34 cellular contexts compared by ENCODE assay signal in genomic region chr10:58824396-58824795, GRCh38.
DNase-seq lines count a peak whose midpoint lies in the region; ATAC-seq, FAIRE-seq and TF ChIP-seq lines count a peak whose summit lies in the region.
"Had no signal": no experiment of that assay in that cellular context is flagged by ENCODE, and none has a peak within 500 bp of the region (broad histone marks: within the 10 kb centered on the region; RNA-seq: fewer than 3 reads in every experiment).

No MANE protein-coding gene starts in this region.

- no peak overlapping the region for H3K14ac ChIP-seq in IMR-90 (replicated peaks; ENCODE audit: low read depth, low read length)

- H3K9me1 ChIP-seq in IMR-90 (ENCODE audit: insufficient read depth, low read length), result peaks cover 4% of the 10 kb centered on the region

- no peak overlapping the region for H2BK15ac ChIP-seq in IMR-90 (ENCODE audit: low read depth, low read length)

- in situ Hi-C loops in HepG2 (cut with HindIII; ENCODE audit: extremely low pct_ligation_motif_present, low pct_unique_long_range_greater_than_20kb) (no loop called here), IMR-90 (cut with MboI; ENCODE audit: low sequenced_read_pairs) (no loop called here), G401 (cut with HindIII; ENCODE audit: low sequenced_read_pairs) (no loop called here)

- WGBS in HepG2 (ENCODE audit: low lambda C conversion rate), result 88% methylated on average over 2 of the region's 2 CpGs
- 77% methylated on average over 1 of the region's 2 CpGs for WGBS in right lobe of liver (ENCODE audit: insufficient coverage, low coverage, low lambda C conversion rate, missing lambda C conversion rate)
- WGBS in A549 (ENCODE audit: missing lambda C conversion rate), result 96% methylated on average over 2 of the region's 2 CpGs
- WGBS in IMR-90 (ENCODE audit: extremely low coverage in 2 of 2, insufficient read length in 1 of 2), 2 experiments, result no CpG with 5 or more reads among the region's 2 CpGs

- no peak for FAIRE-seq in HepG2 (lab: Jason Lieb, UNC)
- FAIRE-seq in A549 (lab: Jason Lieb, UNC), result peak; percentile 32
- FAIRE-seq in urothelium cell line (lab: Jason Lieb, UNC), result peak; percentile 79
- FAIRE-seq: A204.1, D721Med had no signal

- no peak overlapping the region for H4K91ac ChIP-seq in IMR-90 (ENCODE audit: insufficient read depth, low read depth, low read length)

- no peaks in the 10 kb centered on the region for H3K9me3 ChIP-seq in HepG2 (ENCODE audit: low read length)
- no peaks in the 10 kb centered on the region for H3K9me3 ChIP-seq in right lobe of liver
- no peaks in the 10 kb centered on the region for H3K9me3 ChIP-seq in A549
- no peaks in the 10 kb centered on the region for H3K9me3 ChIP-seq in IMR-90 (ENCODE audit: control insufficient read depth, insufficient read depth, low read length)
- no peaks in the 10 kb centered on the region for H3K9me3 ChIP-seq in osteoblast (ENCODE audit: low read depth, low read length)
- no peaks in the 10 kb centered on the region for H3K9me3 ChIP-seq in MG63
- H3K9me3 ChIP-seq: BE2C; BLaER1; BLaER1 treated with 17β-estradiol and CSF1 and Interleukin-3, amounts not matched to agents 10 nM and 100 nM; Caco-2 had no signal

- no peak overlapping the region for H2AK5ac ChIP-seq in IMR-90 (ENCODE audit: low read depth, low read length)

- POLR2A ChIA-PET in HepG2 (lab: Yijun Ruan, JAX), result no interaction called here
- POLR2A ChIA-PET in A549 (lab: Yijun Ruan, JAX), result no interaction called here
- POLR2A ChIA-PET in IMR-90 (lab: Charles Lee; ENCODE audit: unreplicated experiment), result no interaction called here

- H3K4ac ChIP-seq in IMR-90 (ENCODE audit: low read depth, low read length), result no peak overlapping the region

- no peak overlapping the region for H2BK5ac ChIP-seq in IMR-90 (ENCODE audit: low read depth, low read length, poor library complexity, severe bottlenecking)

- H4K8ac ChIP-seq in IMR-90 (ENCODE audit: low read depth in 2 of 2, low read length in 2 of 2), result no peak overlapping the region

- H4K20me1 ChIP-seq in HepG2 (ENCODE audit: insufficient read depth, low read length), result no peaks in the 10 kb centered on the region
- no peaks in the 10 kb centered on the region for H4K20me1 ChIP-seq in IMR-90 (ENCODE audit: insufficient read depth, low read length)
- no peaks in the 10 kb centered on the region for H4K20me1 ChIP-seq in osteoblast (ENCODE audit: insufficient read depth, low read length)
- H4K20me1 ChIP-seq: BLaER1; BLaER1 treated with 17β-estradiol and CSF1 and Interleukin-3, amounts not matched to agents 10 nM and 100 nM had no signal

- no peak for TF ChIP-seq POLR2A in HepG2 (IDR thresholded peaks at IDR 0.05; ENCODE audit: insufficient read depth in 1 of 2, low read depth in 2 of 2, low read length in 2 of 2)
- no peak for TF ChIP-seq POLR2A in right lobe of liver (IDR thresholded peaks at IDR 0.05)
- no peak for TF ChIP-seq POLR2A in A549 (IDR thresholded peaks at IDR 0.05; ENCODE audit: low read length)
- TF ChIP-seq POLR2A in IMR-90 (IDR thresholded peaks at IDR 0.05; ENCODE audit: low read depth, low read length), result no peak

- peaks cover 0 to 1% of the 10 kb centered on the region in 2 experiments; a peak in 1 of 5 replicates for H3K36me3 ChIP-seq in HepG2 (replicated peaks in 1 of 2; ENCODE audit: control insufficient read depth in 1 of 2, insufficient read depth in 2 of 2, low read length in 2 of 2)
- no peaks in the 10 kb centered on the region for H3K36me3 ChIP-seq in right lobe of liver
- peaks cover 9% of the 10 kb centered on the region for H3K36me3 ChIP-seq in IMR-90 (ENCODE audit: control insufficient read depth, insufficient read depth, low read length)
- H3K36me3 ChIP-seq in osteoblast (ENCODE audit: insufficient read depth, low read length), result peaks cover 45% of the 10 kb centered on the region
- peaks cover 10% of the 10 kb centered on the region; the same call in 1 of the 2 replicates for H3K36me3 ChIP-seq in MG63
- H3K36me3 ChIP-seq: BE2C; BLaER1; BLaER1 treated with 17β-estradiol and CSF1 and Interleukin-3, amounts not matched to agents 10 nM and 100 nM had no signal

- TF ChIP-seq EP300 in HepG2 (IDR thresholded peaks at IDR 0.05; ENCODE audit: low read depth in 2 of 2, low read length in 2 of 2) (no peak), HepG2 (CRISPR knock-in tag; IDR thresholded peaks at IDR 0.05; ENCODE audit: borderline replicate concordance) (no peak), A549 (IDR thresholded peaks at IDR 0.05) (no peak)

- no peaks in the 10 kb centered on the region for H3K79me2 ChIP-seq in HepG2 (ENCODE audit: insufficient read depth, low read length)
- H3K79me2 ChIP-seq in osteoblast (ENCODE audit: insufficient read depth, low read length), result no peaks in the 10 kb centered on the region

- CTCF ChIA-PET in HepG2 (lab: Yijun Ruan, JAX; ENCODE audit: low intra/inter-chr PET ratio, low total read pairs) (no interaction called here), A549 (lab: Yijun Ruan, JAX) (interaction anchor here (1.1 kb wide), 1 partner anchor 519 kb away, joined by 3 read pairs; no protein-coding TSS in a partner anchor), IMR-90 (lab: Yijun Ruan, JAX) (interaction anchor here (1.2 kb wide), 1 partner anchor 410 kb away, joined by 3 read pairs; no protein-coding TSS in a partner anchor)

- ATAC-seq in HepG2 (no peak), right lobe of liver (no peak), A549 (no peak), IMR-90 (ENCODE audit: low read depth) (no peak)
- ATAC-seq: CD8-positive, alpha-beta T cell had no signal

- no peak overlapping the region for H3K4me3 ChIP-seq in HepG2 (replicated peaks in 1 of 3; ENCODE audit: insufficient read depth in 1 of 3, low read depth in 2 of 3, low read length in 3 of 3)
- no peak overlapping the region for H3K4me3 ChIP-seq in right lobe of liver
- H3K4me3 ChIP-seq in A549, result no peak overlapping the region
- no peak overlapping the region for H3K4me3 ChIP-seq in IMR-90 (ENCODE audit: insufficient read depth, low read depth, low read length)
- no peak overlapping the region for H3K4me3 ChIP-seq in osteoblast (ENCODE audit: insufficient read depth, low read length)
- H3K4me3 ChIP-seq in MG63, result no peak overlapping the region
- H3K4me3 ChIP-seq: BLaER1; BLaER1 treated with 17β-estradiol and CSF1 and Interleukin-3, amounts not matched to agents 10 nM and 100 nM had no signal

- no peak overlapping the region for H3K56ac ChIP-seq in IMR-90 (ENCODE audit: extremely low read depth, insufficient read depth, low read length)

- no peak overlapping the region for H2BK120ac ChIP-seq in IMR-90 (ENCODE audit: low read depth, low read length)

- TF ChIP-seq CTCF in HepG2 (CRISPR knock-in tag; IDR thresholded peaks at IDR 0.05), result no peak
- TF ChIP-seq CTCF in right lobe of liver (IDR thresholded peaks at IDR 0.05), result no peak
- no peak for TF ChIP-seq CTCF in A549 (IDR thresholded peaks at IDR 0.05)
- no peak for TF ChIP-seq CTCF in IMR-90 (conservative IDR thresholded peaks at IDR 0.05; ENCODE audit: low read depth, low read length)
- TF ChIP-seq CTCF in osteoblast (IDR thresholded peaks at IDR 0.05; ENCODE audit: extremely low read depth, low read depth, low read length), result no peak

- H3K27me3 ChIP-seq in HepG2 (ENCODE audit: control insufficient read depth in 1 of 2, insufficient read depth in 2 of 2, low read length in 2 of 2) (no peaks in the 10 kb centered on the region), right lobe of liver (no peaks in the 10 kb centered on the region), IMR-90 (ENCODE audit: control insufficient read depth, insufficient read depth, low read length) (no peaks in the 10 kb centered on the region), osteoblast (ENCODE audit: insufficient read depth, low read length) (no peaks in the 10 kb centered on the region), MG63 (no peaks in the 10 kb centered on the region)
- H3K27me3 ChIP-seq: BE2C; BLaER1; BLaER1 treated with 17β-estradiol and CSF1 and Interleukin-3, amounts not matched to agents 10 nM and 100 nM had no signal

- no peak for TF ChIP-seq RAD21 in HepG2 (CRISPR knock-in tag; IDR thresholded peaks at IDR 0.05)
- no peak for TF ChIP-seq RAD21 in A549 (conservative IDR thresholded peaks at IDR 0.05 in 1 of 2, IDR thresholded peaks at IDR 0.05 in 1 of 2)
- TF ChIP-seq RAD21 in IMR-90 (IDR thresholded peaks at IDR 0.05; ENCODE audit: low read length), result no peak

- no peak overlapping the region for H2BK20ac ChIP-seq in IMR-90 (ENCODE audit: low read depth, low read length)

- H2AK9ac ChIP-seq in IMR-90 (replicated peaks; ENCODE audit: low read depth, low read length, poor library complexity), result no peak overlapping the region

- DNase-seq in HepG2 (ENCODE audit: low spot score) (no peak), right lobe of liver (no peak), A549 (ENCODE audit: low read depth in 1 of 2, low spot score in 1 of 2) (no peak), IMR-90 (no peak), urothelium cell line (ENCODE audit: low spot score) (no peak), osteoblast (ENCODE audit: insufficient read length, low spot score, missing footprints) (no peak), G401 (ENCODE audit: low spot score) (no peak), MG63 (no peak)
- DNase-seq: 8988T; ACHN; AML-193; BE2C; C1 segment of cervical spinal cord; Caco-2; Calu3; CD4-positive, alpha-beta memory T cell; CD4-positive, alpha-beta T cell; CD4-positive, CD25-positive, alpha-beta regulatory T cell; CD8-positive, alpha-beta memory T cell; CD8-positive, alpha-beta T cell; COR-L47; DMS 273 treated with DMSO at 0.1 percent for 48 hours; DMS153; DMS53; DMS79; DMS79 treated with DMSO at 0.1 percent for 48 hours; DND-41; EL had no signal

- H3K4me2 ChIP-seq in HepG2 (ENCODE audit: low read depth, low read length) (no peak overlapping the region), A549 (no peak overlapping the region), IMR-90 (ENCODE audit: low read depth, low read length) (no peak overlapping the region), osteoblast (ENCODE audit: insufficient read depth, low read length) (no peak overlapping the region)
- H3K4me2 ChIP-seq: BLaER1; BLaER1 treated with 17β-estradiol and CSF1 and Interleukin-3, amounts not matched to agents 10 nM and 100 nM had no signal

- BruUV-seq in HepG2 (replicated peaks; lab: Mats Ljungman, UMichigan) (no TSS peak), IMR-90 (replicated peaks; lab: Mats Ljungman, UMichigan) (no TSS peak)

- H3K4me1 ChIP-seq in HepG2 (ENCODE audit: insufficient read depth, low read length) (no peaks in the 10 kb centered on the region), right lobe of liver (peaks cover 0 to 48% (median 9%) of the 10 kb centered on the region in 4 donors), A549 (peaks cover 29% of the 10 kb centered on the region), IMR-90 (ENCODE audit: control insufficient read depth, insufficient read depth, low read length) (peaks cover 5% of the 10 kb centered on the region), osteoblast (ENCODE audit: insufficient read depth, low read length) (peaks cover 16% of the 10 kb centered on the region)
- H3K4me1 ChIP-seq: BLaER1; BLaER1 treated with 17β-estradiol and CSF1 and Interleukin-3, amounts not matched to agents 10 nM and 100 nM had no signal

- dilution Hi-C loops in IMR-90 (cut with HindIII; ENCODE audit: low sequenced_read_pairs, unreplicated experiment), result no loop called here

- H3K9ac ChIP-seq in HepG2 (ENCODE audit: insufficient read depth, low read depth, low read length) (no peak overlapping the region), IMR-90 (ENCODE audit: low read depth, low read length) (no peak overlapping the region)
- H3K9ac ChIP-seq: BLaER1; BLaER1 treated with 17β-estradiol and CSF1 and Interleukin-3, amounts not matched to agents 10 nM and 100 nM had no signal

- no peak overlapping the region for H3K27ac ChIP-seq in HepG2 (ENCODE audit: extremely low read length, insufficient read depth, low read length)
- no peak overlapping the region for H3K27ac ChIP-seq in right lobe of liver
- H3K27ac ChIP-seq in A549, result no peak overlapping the region
- H3K27ac ChIP-seq in IMR-90 (ENCODE audit: insufficient read depth, low read length), result no peak overlapping the region
- H3K27ac ChIP-seq in osteoblast (ENCODE audit: low read depth, low read length), result no peak overlapping the region
- H3K27ac ChIP-seq: 22Rv1; BLaER1; BLaER1 treated with 17β-estradiol and CSF1 and Interleukin-3, amounts not matched to agents 10 nM and 100 nM; C4-2B had no signal

- no peak overlapping the region for H2AFZ ChIP-seq in HepG2 (ENCODE audit: low read length)
- no peak overlapping the region for H2AFZ ChIP-seq in IMR-90 (replicated peaks; ENCODE audit: low read length, poor library complexity)
- H2AFZ ChIP-seq in osteoblast (ENCODE audit: low read length), result no peak overlapping the region

- no peak overlapping the region for H4K5ac ChIP-seq in IMR-90 (ENCODE audit: low read depth, low read length)

- intact Hi-C loops in HepG2 (cut with micrococcal nuclease; ENCODE audit: unreplicated experiment) (no loop called here), right lobe of liver (cut with DNase I) (no loop called here), IMR-90 (cut with micrococcal nuclease) (no loop called here)

- H3K18ac ChIP-seq in IMR-90 (ENCODE audit: low read depth, low read length), result no peak overlapping the region

- H3K79me1 ChIP-seq in IMR-90 (ENCODE audit: low read depth in 1 of 2, low read length in 2 of 2), result no peaks in the 10 kb centered on the region

- H3K23ac ChIP-seq in IMR-90 (ENCODE audit: low read depth, low read length), result no peak overlapping the region

Comparison
In these comparisons a context has a peak if more than half of its experiments do, and no peak if none do; other contexts are left out.
1. Of the 38 proteins assayed by ChIP-seq in both HepG2 and A549: peak only in HepG2: none; only in A549: none; in both: MAFK; in neither: 37.